10 cellular contexts compared by ENCODE assay signal in genomic region chr3:116102037-116102436, GRCh38.
"Had no signal": no experiment of that assay in that cellular context is flagged by ENCODE, and none has a peak within 500 bp of the region (broad histone marks: within the 10 kb centered on the region; RNA-seq: fewer than 3 reads in every experiment).

No MANE protein-coding gene starts in this region.

- DNase-seq: activated CD4-positive, alpha-beta memory T cell treated with anti-CD3 and anti-CD28 coated beads, Interleukin-2, amount 10 ng/mL, durations not matched to agents 7 days and 5 days; activated CD4-positive, alpha-beta T cell treated with anti-CD3 and anti-CD28 coated beads for 36 hours; activated T-cell treated with anti-CD3 and anti-CD28 coated beads, Interleukin-2, amount 50 U/mL, for 48 hours; effector CD8-positive, alpha-beta T cell; mesenchymal stem cell; ovary; T1000 had no signal

- H3K4me3 ChIP-seq: ascending aorta, coronary artery, ovary had no signal

- ATAC-seq: activated CD4-positive, alpha-beta T cell treated with anti-CD3 and anti-CD28 coated beads for 36 hours; left lobe of liver had no signal

- H3K36me3 ChIP-seq: ascending aorta, ovary had no signal

- H3K4me1 ChIP-seq: ascending aorta had no signal

- H3K27me3 Mint-ChIP-seq: activated CD4-positive, alpha-beta memory T cell treated with anti-CD3 and anti-CD28 coated beads, Interleukin-2, amount 10 ng/mL, durations not matched to agents 7 days and 5 days; activated CD4-positive, alpha-beta T cell treated with anti-CD3 and anti-CD28 coated beads for 36 hours had no signal

- H3K9me3 ChIP-seq: ascending aorta, ovary had no signal

- H3K4me3 Mint-ChIP-seq: activated CD4-positive, alpha-beta memory T cell treated with anti-CD3 and anti-CD28 coated beads, Interleukin-2, amount 10 ng/mL, durations not matched to agents 7 days and 5 days; activated CD4-positive, alpha-beta T cell treated with anti-CD3 and anti-CD28 coated beads for 36 hours had no signal

- H3K27me3 ChIP-seq: ascending aorta, ovary had no signal

- H3K4me1 Mint-ChIP-seq: activated CD4-positive, alpha-beta memory T cell treated with anti-CD3 and anti-CD28 coated beads, Interleukin-2, amount 10 ng/mL, durations not matched to agents 7 days and 5 days; activated CD4-positive, alpha-beta T cell treated with anti-CD3 and anti-CD28 coated beads for 36 hours had no signal

- H3K27ac Mint-ChIP-seq: activated CD4-positive, alpha-beta memory T cell treated with anti-CD3 and anti-CD28 coated beads, Interleukin-2, amount 10 ng/mL, durations not matched to agents 7 days and 5 days; activated CD4-positive, alpha-beta T cell treated with anti-CD3 and anti-CD28 coated beads for 36 hours had no signal

- H3K9me3 Mint-ChIP-seq: activated CD4-positive, alpha-beta memory T cell treated with anti-CD3 and anti-CD28 coated beads, Interleukin-2, amount 10 ng/mL, durations not matched to agents 7 days and 5 days had no signal

- H3K27ac ChIP-seq: ascending aorta, coronary artery, ovary had no signal
